Comparison of ENCODE assay signal across 1 cellular context in the genomic region with DNA sequence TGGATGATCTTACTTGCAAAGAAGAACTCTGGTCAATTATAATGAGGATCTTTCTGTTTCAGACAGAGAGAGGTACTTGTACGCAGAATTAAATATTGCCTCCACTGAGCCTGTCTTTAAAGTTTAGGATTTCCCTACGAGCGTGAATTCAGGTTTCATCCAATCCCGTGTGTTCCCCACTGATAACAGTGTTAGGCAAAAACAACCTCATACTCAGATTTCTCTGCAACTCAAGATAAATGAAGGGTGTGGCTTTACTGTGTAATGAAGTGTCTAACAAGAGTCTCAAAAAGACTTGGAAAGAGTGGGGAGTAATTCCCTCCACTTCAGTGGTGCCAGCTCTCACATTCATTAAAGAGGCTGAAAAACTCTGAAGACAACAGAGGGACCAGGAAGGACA.
TF ChIP-seq lines count a peak whose summit lies in the region.

No MANE protein-coding gene starts in this region.

TF ChIP-seq in K562, 482 proteins besides CTCF, POLR2A, EP300 and RAD21 (continued from another document):
- no peak for TF ChIP-seq ZNF518B (CRISPR knock-in tag; IDR thresholded peaks at IDR 0.05)
- TF ChIP-seq RCOR1 (IDR thresholded peaks at IDR 0.05; ENCODE audit: borderline replicate concordance in 1 of 2, low read depth in 2 of 2, low read length in 2 of 2): peak in 1 of 2 experiments; percentile 65; a peak in 1 of 4 replicates
- TF ChIP-seq ZNF280A (IDR thresholded peaks at IDR 0.05; ENCODE audit: low read depth, partially characterized antibody): no peak
- TF ChIP-seq ZNF324 (CRISPR knock-in tag; IDR thresholded peaks at IDR 0.05): no peak
- TF ChIP-seq NFIC (IDR thresholded peaks at IDR 0.05): no peak
- TF ChIP-seq, protein P1, sequence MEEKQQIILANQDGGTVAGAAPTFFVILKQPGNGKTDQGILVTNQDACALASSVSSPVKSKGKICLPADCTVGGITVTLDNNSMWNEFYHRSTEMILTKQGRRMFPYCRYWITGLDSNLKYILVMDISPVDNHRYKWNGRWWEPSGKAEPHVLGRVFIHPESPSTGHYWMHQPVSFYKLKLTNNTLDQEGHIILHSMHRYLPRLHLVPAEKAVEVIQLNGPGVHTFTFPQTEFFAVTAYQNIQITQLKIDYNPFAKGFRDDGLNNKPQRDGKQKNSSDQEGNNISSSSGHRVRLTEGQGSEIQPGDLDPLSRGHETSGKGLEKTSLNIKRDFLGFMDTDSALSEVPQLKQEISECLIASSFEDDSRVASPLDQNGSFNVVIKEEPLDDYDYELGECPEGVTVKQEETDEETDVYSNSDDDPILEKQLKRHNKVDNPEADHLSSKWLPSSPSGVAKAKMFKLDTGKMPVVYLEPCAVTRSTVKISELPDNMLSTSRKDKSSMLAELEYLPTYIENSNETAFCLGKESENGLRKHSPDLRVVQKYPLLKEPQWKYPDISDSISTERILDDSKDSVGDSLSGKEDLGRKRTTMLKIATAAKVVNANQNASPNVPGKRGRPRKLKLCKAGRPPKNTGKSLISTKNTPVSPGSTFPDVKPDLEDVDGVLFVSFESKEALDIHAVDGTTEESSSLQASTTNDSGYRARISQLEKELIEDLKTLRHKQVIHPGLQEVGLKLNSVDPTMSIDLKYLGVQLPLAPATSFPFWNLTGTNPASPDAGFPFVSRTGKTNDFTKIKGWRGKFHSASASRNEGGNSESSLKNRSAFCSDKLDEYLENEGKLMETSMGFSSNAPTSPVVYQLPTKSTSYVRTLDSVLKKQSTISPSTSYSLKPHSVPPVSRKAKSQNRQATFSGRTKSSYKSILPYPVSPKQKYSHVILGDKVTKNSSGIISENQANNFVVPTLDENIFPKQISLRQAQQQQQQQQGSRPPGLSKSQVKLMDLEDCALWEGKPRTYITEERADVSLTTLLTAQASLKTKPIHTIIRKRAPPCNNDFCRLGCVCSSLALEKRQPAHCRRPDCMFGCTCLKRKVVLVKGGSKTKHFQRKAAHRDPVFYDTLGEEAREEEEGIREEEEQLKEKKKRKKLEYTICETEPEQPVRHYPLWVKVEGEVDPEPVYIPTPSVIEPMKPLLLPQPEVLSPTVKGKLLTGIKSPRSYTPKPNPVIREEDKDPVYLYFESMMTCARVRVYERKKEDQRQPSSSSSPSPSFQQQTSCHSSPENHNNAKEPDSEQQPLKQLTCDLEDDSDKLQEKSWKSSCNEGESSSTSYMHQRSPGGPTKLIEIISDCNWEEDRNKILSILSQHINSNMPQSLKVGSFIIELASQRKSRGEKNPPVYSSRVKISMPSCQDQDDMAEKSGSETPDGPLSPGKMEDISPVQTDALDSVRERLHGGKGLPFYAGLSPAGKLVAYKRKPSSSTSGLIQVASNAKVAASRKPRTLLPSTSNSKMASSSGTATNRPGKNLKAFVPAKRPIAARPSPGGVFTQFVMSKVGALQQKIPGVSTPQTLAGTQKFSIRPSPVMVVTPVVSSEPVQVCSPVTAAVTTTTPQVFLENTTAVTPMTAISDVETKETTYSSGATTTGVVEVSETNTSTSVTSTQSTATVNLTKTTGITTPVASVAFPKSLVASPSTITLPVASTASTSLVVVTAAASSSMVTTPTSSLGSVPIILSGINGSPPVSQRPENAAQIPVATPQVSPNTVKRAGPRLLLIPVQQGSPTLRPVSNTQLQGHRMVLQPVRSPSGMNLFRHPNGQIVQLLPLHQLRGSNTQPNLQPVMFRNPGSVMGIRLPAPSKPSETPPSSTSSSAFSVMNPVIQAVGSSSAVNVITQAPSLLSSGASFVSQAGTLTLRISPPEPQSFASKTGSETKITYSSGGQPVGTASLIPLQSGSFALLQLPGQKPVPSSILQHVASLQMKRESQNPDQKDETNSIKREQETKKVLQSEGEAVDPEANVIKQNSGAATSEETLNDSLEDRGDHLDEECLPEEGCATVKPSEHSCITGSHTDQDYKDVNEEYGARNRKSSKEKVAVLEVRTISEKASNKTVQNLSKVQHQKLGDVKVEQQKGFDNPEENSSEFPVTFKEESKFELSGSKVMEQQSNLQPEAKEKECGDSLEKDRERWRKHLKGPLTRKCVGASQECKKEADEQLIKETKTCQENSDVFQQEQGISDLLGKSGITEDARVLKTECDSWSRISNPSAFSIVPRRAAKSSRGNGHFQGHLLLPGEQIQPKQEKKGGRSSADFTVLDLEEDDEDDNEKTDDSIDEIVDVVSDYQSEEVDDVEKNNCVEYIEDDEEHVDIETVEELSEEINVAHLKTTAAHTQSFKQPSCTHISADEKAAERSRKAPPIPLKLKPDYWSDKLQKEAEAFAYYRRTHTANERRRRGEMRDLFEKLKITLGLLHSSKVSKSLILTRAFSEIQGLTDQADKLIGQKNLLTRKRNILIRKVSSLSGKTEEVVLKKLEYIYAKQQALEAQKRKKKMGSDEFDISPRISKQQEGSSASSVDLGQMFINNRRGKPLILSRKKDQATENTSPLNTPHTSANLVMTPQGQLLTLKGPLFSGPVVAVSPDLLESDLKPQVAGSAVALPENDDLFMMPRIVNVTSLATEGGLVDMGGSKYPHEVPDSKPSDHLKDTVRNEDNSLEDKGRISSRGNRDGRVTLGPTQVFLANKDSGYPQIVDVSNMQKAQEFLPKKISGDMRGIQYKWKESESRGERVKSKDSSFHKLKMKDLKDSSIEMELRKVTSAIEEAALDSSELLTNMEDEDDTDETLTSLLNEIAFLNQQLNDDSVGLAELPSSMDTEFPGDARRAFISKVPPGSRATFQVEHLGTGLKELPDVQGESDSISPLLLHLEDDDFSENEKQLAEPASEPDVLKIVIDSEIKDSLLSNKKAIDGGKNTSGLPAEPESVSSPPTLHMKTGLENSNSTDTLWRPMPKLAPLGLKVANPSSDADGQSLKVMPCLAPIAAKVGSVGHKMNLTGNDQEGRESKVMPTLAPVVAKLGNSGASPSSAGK (IDR thresholded peaks at IDR 0.05): no peak
- no peak for TF ChIP-seq CHCHD3 (CRISPR knock-in tag; IDR thresholded peaks at IDR 0.05)
TF ChIP-seq in K562: peak in this region for 10.
